Comparison of ENCODE assay signal across 8 cellular contexts in the genomic region with DNA sequence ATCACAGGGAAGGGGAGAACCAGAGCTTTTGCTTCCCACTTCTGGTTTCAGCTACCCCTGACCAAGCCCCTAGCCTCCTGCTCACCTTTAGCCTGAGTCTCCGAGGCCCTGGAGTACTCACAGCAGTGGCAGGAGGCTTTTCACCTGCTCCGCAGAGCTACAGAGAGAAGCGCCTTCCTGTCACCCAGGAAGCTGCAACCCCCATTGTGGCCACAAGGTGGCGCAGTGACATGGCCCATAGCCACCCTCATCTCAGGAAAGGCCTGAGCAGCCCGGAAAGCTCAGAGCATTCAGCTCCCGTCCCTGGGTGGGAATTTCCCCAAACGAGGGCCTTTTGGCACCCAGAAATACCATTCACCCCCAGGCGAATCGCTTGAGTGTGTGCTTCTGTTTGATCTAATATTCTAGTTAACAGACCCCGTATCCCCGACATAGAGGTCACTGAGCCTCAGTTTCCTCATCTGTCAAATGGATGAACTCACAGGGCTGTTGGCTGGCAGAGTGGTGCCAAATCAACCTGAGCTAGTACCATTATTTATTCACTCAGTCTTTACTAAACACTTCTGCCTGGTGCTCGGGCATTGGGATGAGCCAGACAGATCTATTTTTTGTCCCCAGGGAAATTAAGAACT. TPM values are rescaled to one million over a fixed set of nuclear protein-coding genes. Genes with fewer than 3 reads are reported as not detected.
DNase-seq lines count a peak whose midpoint lies in the region; ATAC-seq, FAIRE-seq and TF ChIP-seq lines count a peak whose summit lies in the region.

No MANE protein-coding gene starts in this region.

- H3K4me3 ChIP-seq in BE2C (ENCODE audit: low read depth, low read length): no peak overlapping the region
- no peak overlapping the region for H3K4me3 ChIP-seq in Loucy (ENCODE audit: low read length, poor library complexity, severe bottlenecking)
- H3K4me3 ChIP-seq in SJCRH30: no peak overlapping the region
- H3K4me3 ChIP-seq in pancreas: no peak overlapping the region
- no peak overlapping the region for H3K4me3 ChIP-seq in tibial nerve

- 30 to 32% methylated on average over 12 of the region's 12 CpGs for WGBS in pancreas, 2 donors
- 29 to 40% methylated on average over 9 to 12 of the region's 12 CpGs for WGBS in tibial nerve, 2 donors

- DNase-seq in BE2C: peak; percentile 74
- peak; percentile 87 to 95 for DNase-seq in SJCRH30
- DNase-seq in activated gamma-delta T cell treated with Interleukin-2 at 50 U/mL for 16 hours: peak; percentile 91
- DNase-seq in globus pallidus (ENCODE audit: low spot score): peak; percentile 77
- DNase-seq in pancreas: peak; percentile 73 to 99 (median 90)
- peak; percentile 81 to 95 for DNase-seq in tibial nerve (ENCODE audit: low spot score in 2 of 2)

- no peaks in the 10 kb centered on the region for H3K9me3 ChIP-seq in BE2C
- H3K9me3 ChIP-seq in Loucy (ENCODE audit: insufficient read depth, low read depth, low read length): no peaks in the 10 kb centered on the region
- no peaks in the 10 kb centered on the region for H3K9me3 ChIP-seq in SJCRH30 (replicated peaks)
- H3K9me3 ChIP-seq in pancreas: no peaks in the 10 kb centered on the region
- no peaks in the 10 kb centered on the region for H3K9me3 ChIP-seq in tibial nerve

- peak in 1 of 2 donors; percentile 51 for TF ChIP-seq EP300 in tibial nerve (IDR thresholded peaks at IDR 0.05)

- peak; percentile 64 for ATAC-seq in GM19455 (IDR thresholded peaks at IDR 0.05; ENCODE audit: unreplicated experiment)
- ATAC-seq in pancreas: peak; percentile 92 to 97 (median 96)

- H3K4me1 ChIP-seq in BE2C (no peaks in the 10 kb centered on the region), Loucy (ENCODE audit: insufficient read depth, low read length, poor library complexity, severe bottlenecking) (no peaks in the 10 kb centered on the region), SJCRH30 (no peaks in the 10 kb centered on the region), pancreas (no peaks in the 10 kb centered on the region), tibial nerve (peaks cover 0 to 47% (median 9%) of the 10 kb centered on the region in 4 donors)

- no peak overlapping the region for H3K9ac ChIP-seq in Loucy (ENCODE audit: low read depth, low read length, poor library complexity, severe bottlenecking)

- H3K9me2 ChIP-seq in Loucy (replicated peaks; ENCODE audit: low read depth, low read length): no peaks in the 10 kb centered on the region

- H3K27ac ChIP-seq in SJCRH30 (no peak overlapping the region), pancreas (no peak overlapping the region), tibial nerve (peak overlapping the region; percentile 40 to 77 (median 64))

- TF ChIP-seq CTCF in BE2C (IDR thresholded peaks at IDR 0.05; ENCODE audit: low read depth, low read length) (peak; percentile 84), Loucy (conservative IDR thresholded peaks at IDR 0.05; ENCODE audit: low read length) (peak; percentile 93), pancreas (IDR thresholded peaks at IDR 0.05) (peak; percentile 92 to 100 (median 98)), tibial nerve (IDR thresholded peaks at IDR 0.05) (peak; percentile 96 to 99 (median 98))

- H4K20me1 ChIP-seq in Loucy (ENCODE audit: insufficient read depth, low read length, poor library complexity, severe bottlenecking): no peaks in the 10 kb centered on the region

- H2AFZ ChIP-seq in Loucy (ENCODE audit: low read length): no peak overlapping the region

- H3K79me2 ChIP-seq in Loucy (ENCODE audit: insufficient read depth, low read length): no peaks in the 10 kb centered on the region

- FAIRE-seq in pancreas (lab: Jason Lieb, UNC): no peak

- H3F3A ChIP-seq in Loucy (ENCODE audit: low read depth): no peaks in the 10 kb centered on the region

- TF ChIP-seq POLR2A in tibial nerve (IDR thresholded peaks at IDR 0.05): no peak

- H3K4me2 ChIP-seq in Loucy (ENCODE audit: low read depth, low read length, poor library complexity, severe bottlenecking): no peak overlapping the region

- intact Hi-C loops in pancreas (cut with DNase I): loop anchor here in 2 of 3 donors (2.0 to 10.0 kb wide), 3 partner anchors 71 to 81 kb away; no protein-coding TSS in a partner anchor

- H3K27me3 ChIP-seq in BE2C (no peaks in the 10 kb centered on the region), Loucy (ENCODE audit: insufficient read depth, low read length, poor library complexity, severe bottlenecking) (no peaks in the 10 kb centered on the region), SJCRH30 (no peaks in the 10 kb centered on the region), pancreas (no peaks in the 10 kb centered on the region), tibial nerve (no peaks in the 10 kb centered on the region)

- no peaks in the 10 kb centered on the region for H3K36me3 ChIP-seq in BE2C
- H3K36me3 ChIP-seq in Loucy (ENCODE audit: insufficient read depth, low read length): peaks cover 59% of the 10 kb centered on the region; the same call in 1 of the 2 replicates
- peaks cover 24% of the 10 kb centered on the region for H3K36me3 ChIP-seq in SJCRH30
- peaks cover 0 to 8% (median 0%) of the 10 kb centered on the region in 3 donors for H3K36me3 ChIP-seq in pancreas
- H3K36me3 ChIP-seq in tibial nerve: peaks cover 0 to 57% (median 5%) of the 10 kb centered on the region in 3 donors

RNA-seq across cellular contexts. Expression of gene A3GALT2, which starts 25.3 kb away (rescaled TPM):
- not detected for polyA plus RNA-seq in BE2C (2012; ENCODE audit: insufficient read depth, insufficient read length, low read depth)
- total RNA-seq in SJCRH30 (2014; rRNA removed; shearing (Covaris generic)): not detected in 2 replicates
- total RNA-seq in pancreas: not detected
- polyA plus RNA-seq in pancreas: under 1 TPM in 1 of 2 donors, not detected in 1; 0.07 TPM
- under 1 TPM in 2 of 4 donors, not detected in 2; 0.42 to 0.66 TPM for total RNA-seq in tibial nerve

RNA-seq across cellular contexts. Expression of gene ZNF362, which starts 39.3 kb away (rescaled TPM):
- 31.2 TPM for polyA plus RNA-seq in BE2C (2012; ENCODE audit: insufficient read depth, insufficient read length, low read depth)
- total RNA-seq in SJCRH30 (2014; rRNA removed; shearing (Covaris generic)): 27.3 and 29.3 TPM in 2 replicates
- 10 to 100 TPM; 11.8 to 19.7 (median 13.5) TPM for total RNA-seq in pancreas
- 10 to 100 TPM; 13.3 to 14.9 TPM for polyA plus RNA-seq in pancreas
- 10 to 100 TPM; 14.7 to 21.8 (median 17.3) TPM for total RNA-seq in tibial nerve

Comparison
In these comparisons a context has a peak if more than half of its experiments do, and no peak if none do; other contexts are left out.
1. H3K27ac ChIP-seq: peak in tibial nerve (4 of 4); none in SJCRH30 (single experiment) and pancreas (0 of 4).
2. Peak in every context shown above with its lines, with median percentiles within 50 percentile points of each other: DNase-seq and CTCF ChIP-seq.